Comparison of ENCODE assay signal across 16 cellular contexts in the genomic region with DNA sequence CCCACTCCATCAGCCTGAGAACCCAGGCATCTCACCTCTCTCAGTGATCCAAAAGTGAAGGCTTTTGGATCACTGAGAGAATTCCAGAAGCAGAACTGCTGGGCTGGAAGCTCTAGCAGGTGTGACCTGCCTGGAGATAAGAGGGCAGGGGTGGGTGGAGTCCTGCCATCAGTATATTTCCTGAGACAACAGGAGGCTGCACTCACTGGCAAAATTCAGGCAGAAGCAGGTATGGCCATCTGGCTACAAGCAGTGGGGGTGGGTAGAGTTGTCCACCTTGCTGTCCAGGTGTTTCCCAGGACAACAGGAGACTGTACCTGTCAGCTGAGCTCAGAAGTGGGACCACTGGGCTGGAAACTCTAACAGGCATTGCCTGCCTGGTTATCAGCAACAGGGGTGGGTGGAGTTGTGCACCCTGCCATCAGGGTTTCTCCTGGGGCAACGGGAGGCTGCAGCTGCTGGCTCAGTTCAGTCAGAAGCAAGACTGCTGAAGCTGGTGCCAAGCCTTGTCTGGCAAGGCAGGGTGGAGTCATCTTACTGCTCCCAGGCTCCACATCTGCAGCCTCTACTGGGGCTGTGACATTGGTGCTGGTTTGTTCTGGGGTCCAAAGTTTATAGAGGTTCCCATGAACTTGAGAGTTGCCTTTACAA. TPM values are rescaled to one million over a fixed set of nuclear protein-coding genes. Genes with fewer than 3 reads are reported as not detected.
"Had no signal": no experiment of that assay in that cellular context is flagged by ENCODE, and none has a peak within 500 bp of the region (broad histone marks: within the 10 kb centered on the region; RNA-seq: fewer than 3 reads in every experiment).

No MANE protein-coding gene starts in this region.

- ATAC-seq: esophagus mucosa, heart left ventricle, left lobe of liver had no signal

- H3K27me3 ChIP-seq: breast epithelium, testis had no signal

- H3K36me3 ChIP-seq: breast epithelium, heart left ventricle had no signal

- H3K27ac ChIP-seq: breast epithelium, dorsolateral prefrontal cortex, heart left ventricle, testis had no signal

- DNase-seq: activated CD4-positive, alpha-beta T cell treated with anti-CD3 and anti-CD28 coated beads, Interleukin-2, amount 50 U/mL, for 4 hours; activated CD4-positive, CD25-positive, alpha-beta regulatory T cell treated with anti-CD3 and anti-CD28 coated beads, Interleukin-2, amount 50 U/mL, for 72 hours; activated effector memory CD4-positive, alpha-beta T cell treated with Interleukin-2 at 50 U/mL for 16 hours; activated naive CD8-positive, alpha-beta T cell treated with anti-CD3 and anti-CD28 coated beads for 36 hours; activated T-cell treated with anti-CD3 and anti-CD28 coated beads, Interleukin-2, amount 50 U/mL, for 1 hour; anterior cingulate cortex; dorsolateral prefrontal cortex; foreskin fibroblast; heart left ventricle; nephron progenitor cell; stimulated activated CD4-positive, alpha-beta T cell treated with anti-CD3 and anti-CD28 coated beads, Interleukin-4, amount 100 ng/mL, for 24 hours; testis had no signal

- H3K4me1 ChIP-seq: breast epithelium, heart left ventricle, testis had no signal

- H3K9me3 ChIP-seq: breast epithelium, testis had no signal

- H3K4me3 ChIP-seq: breast epithelium, dorsolateral prefrontal cortex, heart left ventricle, testis had no signal

RNA-seq across cellular contexts. Expression of gene SFTPD, which starts 47.2 kb away (rescaled TPM):
- total RNA-seq: activated naive CD8-positive, alpha-beta T cell treated with anti-CD3 and anti-CD28 coated beads for 36 hours; urinary bladder had no signal
